Comparison of ENCODE assay signal across 14 cellular contexts in the genomic region with DNA sequence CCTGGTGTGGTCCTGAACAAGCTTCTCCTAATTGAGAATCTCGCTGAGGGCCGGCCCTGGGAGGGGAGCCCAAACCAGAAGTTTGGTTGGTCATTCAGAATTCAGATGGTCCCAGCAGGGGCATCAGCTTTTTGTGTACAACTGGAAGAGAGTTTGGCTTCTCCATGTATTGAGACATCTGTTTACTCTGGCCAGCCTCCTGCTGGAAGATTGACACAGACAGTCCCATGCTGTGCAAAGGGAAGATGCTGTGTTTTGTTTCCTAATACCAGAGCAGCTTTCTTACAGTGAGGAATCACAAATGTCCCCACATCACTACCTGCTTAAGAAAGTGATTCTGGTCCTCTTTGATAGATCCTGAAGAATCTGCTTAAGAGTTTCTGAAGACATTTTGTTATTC.
DNase-seq lines count a peak whose midpoint lies in the region; ATAC-seq and TF ChIP-seq lines count a peak whose summit lies in the region.
"Had no signal": no experiment of that assay in that cellular context is flagged by ENCODE, and none has a peak within 500 bp of the region (broad histone marks: within the 10 kb centered on the region; RNA-seq: fewer than 3 reads in every experiment).

No MANE protein-coding gene starts in this region.

- peaks cover 2% of the 10 kb centered on the region for H3K79me2 ChIP-seq in hepatocyte

- TF ChIP-seq CTCF in astrocyte of the spinal cord (IDR thresholded peaks at IDR 0.05; ENCODE audit: low read depth, low read length) (no peak), hepatocyte (IDR thresholded peaks at IDR 0.05; ENCODE audit: poor library complexity) (no peak), stomach (IDR thresholded peaks at IDR 0.05) (no peak)

- no peak overlapping the region for H3K4me2 ChIP-seq in hepatocyte

- no peak overlapping the region for H2AFZ ChIP-seq in hepatocyte

- H3K27me3 ChIP-seq in hepatocyte, result no peaks in the 10 kb centered on the region
- H3K27me3 ChIP-seq in stomach, result no peaks in the 10 kb centered on the region
- H3K27me3 ChIP-seq: foreskin keratinocyte, sigmoid colon had no signal

- H3K4me1 ChIP-seq in hepatocyte (ENCODE audit: insufficient read depth) (peaks cover 12% of the 10 kb centered on the region), stomach (peaks cover 0 to 4% (median 0%) of the 10 kb centered on the region in 4 donors)
- H3K4me1 ChIP-seq: foreskin keratinocyte had no signal

- H4K20me1 ChIP-seq in hepatocyte (ENCODE audit: insufficient read depth, poor library complexity, severe bottlenecking), result no peaks in the 10 kb centered on the region

- intact Hi-C loops in Right ventricle myocardium inferior (cut with DNase I), result no loop called here
- intact Hi-C loops in cardiac septum (cut with DNase I), result loop anchor here (10.0 kb wide), 1 partner anchor 117 kb away; no protein-coding TSS in a partner anchor
- intact Hi-C loops in stomach (cut with DNase I; ENCODE audit: low total_unique reads), result no loop called here

- H3K9me3 ChIP-seq in hepatocyte (ENCODE audit: low read depth) (no peaks in the 10 kb centered on the region), stomach (no peaks in the 10 kb centered on the region)
- H3K9me3 ChIP-seq: sigmoid colon had no signal

- no peak for DNase-seq in Right ventricle myocardium inferior (ENCODE audit: missing footprints)
- DNase-seq in cardiac septum (ENCODE audit: low spot score), result no peak
- DNase-seq in astrocyte of the spinal cord (ENCODE audit: low read depth, low spot score), result peak; percentile 42
- peak; percentile 78 for DNase-seq in left lobe of liver (ENCODE audit: low spot score)
- DNase-seq in stromal cell of bone marrow (ENCODE audit: low read depth), result peak; percentile 9
- DNase-seq in RPMI8226, result no peak
- no peak for DNase-seq in hepatocyte (ENCODE audit: low spot score)
- DNase-seq in stomach, result no peak
- DNase-seq: activated CD4-positive, alpha-beta T cell treated with anti-CD3 and anti-CD28 coated beads, Interleukin-2, amount 10 ng/mL, durations not matched to agents 24 days and 14 days; foreskin keratinocyte; H9; NCI-H2227 treated with DMSO at 0.1 percent for 48 hours; sigmoid colon had no signal

- 71% methylated on average over 2 of the region's 2 CpGs for WGBS in hepatocyte (ENCODE audit: low lambda C conversion rate, missing lambda C conversion rate)
- 77 to 91% (median 82%) methylated on average over 2 of the region's 2 CpGs for WGBS in stomach, 5 donors

- in situ Hi-C loops in astrocyte of the spinal cord (cut with HindIII; ENCODE audit: low sequenced_read_pairs), result no loop called here

- TF ChIP-seq EP300 in stomach (IDR thresholded peaks at IDR 0.05), result no peak

- ATAC-seq in Right ventricle myocardium inferior (peak; percentile 87), left lobe of liver (peak; percentile 98)
- ATAC-seq: foreskin keratinocyte had no signal

- H3K4me3 ChIP-seq in astrocyte of the spinal cord (ENCODE audit: low read depth, low read length) (no peak overlapping the region), hepatocyte (no peak overlapping the region), stomach (no peak overlapping the region)
- H3K4me3 ChIP-seq: sigmoid colon, SK-N-MC had no signal

- TF ChIP-seq POLR2A in stomach (IDR thresholded peaks at IDR 0.05), result no peak

- no peaks in the 10 kb centered on the region for H3K9me2 ChIP-seq in hepatocyte (replicated peaks; ENCODE audit: insufficient read depth)

- H3K27ac ChIP-seq in hepatocyte (no peak overlapping the region), stomach (no peak overlapping the region)
- H3K27ac ChIP-seq: foreskin keratinocyte, sigmoid colon, SK-N-MC had no signal

- H3K36me3 ChIP-seq in hepatocyte (replicated peaks; ENCODE audit: insufficient read depth, low read depth), result no peaks in the 10 kb centered on the region
- no peaks in the 10 kb centered on the region for H3K36me3 ChIP-seq in stomach
- H3K36me3 ChIP-seq: sigmoid colon had no signal

Comparison
In these comparisons a context has a peak if more than half of its experiments do, and no peak if none do; other contexts are left out.
1. DNase-seq: peak in astrocyte of the spinal cord (single experiment), left lobe of liver (single experiment) and stromal cell of bone marrow (single experiment); none in Right ventricle myocardium inferior (single experiment), cardiac septum (single experiment), RPMI8226 (single experiment), hepatocyte (single experiment) and stomach (single experiment).